Comparison of ENCODE assay signal across 2 cellular contexts in the genomic region with DNA sequence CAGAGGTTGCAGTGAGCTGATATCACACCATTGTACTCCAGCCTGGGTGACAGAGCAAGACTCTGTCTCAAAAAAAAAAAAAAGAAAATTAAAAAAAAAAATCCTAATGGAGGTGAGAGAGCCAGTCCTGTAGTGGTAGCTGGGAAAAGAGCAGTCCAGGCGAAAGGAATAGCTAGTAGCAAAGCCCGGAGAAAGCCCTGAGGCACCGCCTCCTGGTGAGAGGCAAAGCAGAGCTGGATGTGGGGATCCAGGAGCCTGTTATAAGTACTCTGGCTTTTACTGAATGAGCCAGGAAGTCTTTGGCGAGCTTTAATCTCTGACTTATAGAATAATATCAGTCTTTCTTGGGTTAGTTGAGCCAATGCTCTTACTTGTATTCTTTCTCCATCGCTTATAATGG.
TF ChIP-seq lines count a peak whose summit lies in the region.

No MANE protein-coding gene starts in this region.

TF ChIP-seq in GM23338, 12 proteins besides CTCF, POLR2A, EP300 and RAD21:
- TF ChIP-seq STAT1 (IDR thresholded peaks at IDR 0.05; ENCODE audit: unreplicated experiment) = no peak
- TF ChIP-seq, protein P1, sequence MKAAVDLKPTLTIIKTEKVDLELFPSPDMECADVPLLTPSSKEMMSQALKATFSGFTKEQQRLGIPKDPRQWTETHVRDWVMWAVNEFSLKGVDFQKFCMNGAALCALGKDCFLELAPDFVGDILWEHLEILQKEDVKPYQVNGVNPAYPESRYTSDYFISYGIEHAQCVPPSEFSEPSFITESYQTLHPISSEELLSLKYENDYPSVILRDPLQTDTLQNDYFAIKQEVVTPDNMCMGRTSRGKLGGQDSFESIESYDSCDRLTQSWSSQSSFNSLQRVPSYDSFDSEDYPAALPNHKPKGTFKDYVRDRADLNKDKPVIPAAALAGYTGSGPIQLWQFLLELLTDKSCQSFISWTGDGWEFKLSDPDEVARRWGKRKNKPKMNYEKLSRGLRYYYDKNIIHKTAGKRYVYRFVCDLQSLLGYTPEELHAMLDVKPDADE (IDR thresholded peaks at IDR 0.05) = no peak
- TF ChIP-seq, protein P2, sequence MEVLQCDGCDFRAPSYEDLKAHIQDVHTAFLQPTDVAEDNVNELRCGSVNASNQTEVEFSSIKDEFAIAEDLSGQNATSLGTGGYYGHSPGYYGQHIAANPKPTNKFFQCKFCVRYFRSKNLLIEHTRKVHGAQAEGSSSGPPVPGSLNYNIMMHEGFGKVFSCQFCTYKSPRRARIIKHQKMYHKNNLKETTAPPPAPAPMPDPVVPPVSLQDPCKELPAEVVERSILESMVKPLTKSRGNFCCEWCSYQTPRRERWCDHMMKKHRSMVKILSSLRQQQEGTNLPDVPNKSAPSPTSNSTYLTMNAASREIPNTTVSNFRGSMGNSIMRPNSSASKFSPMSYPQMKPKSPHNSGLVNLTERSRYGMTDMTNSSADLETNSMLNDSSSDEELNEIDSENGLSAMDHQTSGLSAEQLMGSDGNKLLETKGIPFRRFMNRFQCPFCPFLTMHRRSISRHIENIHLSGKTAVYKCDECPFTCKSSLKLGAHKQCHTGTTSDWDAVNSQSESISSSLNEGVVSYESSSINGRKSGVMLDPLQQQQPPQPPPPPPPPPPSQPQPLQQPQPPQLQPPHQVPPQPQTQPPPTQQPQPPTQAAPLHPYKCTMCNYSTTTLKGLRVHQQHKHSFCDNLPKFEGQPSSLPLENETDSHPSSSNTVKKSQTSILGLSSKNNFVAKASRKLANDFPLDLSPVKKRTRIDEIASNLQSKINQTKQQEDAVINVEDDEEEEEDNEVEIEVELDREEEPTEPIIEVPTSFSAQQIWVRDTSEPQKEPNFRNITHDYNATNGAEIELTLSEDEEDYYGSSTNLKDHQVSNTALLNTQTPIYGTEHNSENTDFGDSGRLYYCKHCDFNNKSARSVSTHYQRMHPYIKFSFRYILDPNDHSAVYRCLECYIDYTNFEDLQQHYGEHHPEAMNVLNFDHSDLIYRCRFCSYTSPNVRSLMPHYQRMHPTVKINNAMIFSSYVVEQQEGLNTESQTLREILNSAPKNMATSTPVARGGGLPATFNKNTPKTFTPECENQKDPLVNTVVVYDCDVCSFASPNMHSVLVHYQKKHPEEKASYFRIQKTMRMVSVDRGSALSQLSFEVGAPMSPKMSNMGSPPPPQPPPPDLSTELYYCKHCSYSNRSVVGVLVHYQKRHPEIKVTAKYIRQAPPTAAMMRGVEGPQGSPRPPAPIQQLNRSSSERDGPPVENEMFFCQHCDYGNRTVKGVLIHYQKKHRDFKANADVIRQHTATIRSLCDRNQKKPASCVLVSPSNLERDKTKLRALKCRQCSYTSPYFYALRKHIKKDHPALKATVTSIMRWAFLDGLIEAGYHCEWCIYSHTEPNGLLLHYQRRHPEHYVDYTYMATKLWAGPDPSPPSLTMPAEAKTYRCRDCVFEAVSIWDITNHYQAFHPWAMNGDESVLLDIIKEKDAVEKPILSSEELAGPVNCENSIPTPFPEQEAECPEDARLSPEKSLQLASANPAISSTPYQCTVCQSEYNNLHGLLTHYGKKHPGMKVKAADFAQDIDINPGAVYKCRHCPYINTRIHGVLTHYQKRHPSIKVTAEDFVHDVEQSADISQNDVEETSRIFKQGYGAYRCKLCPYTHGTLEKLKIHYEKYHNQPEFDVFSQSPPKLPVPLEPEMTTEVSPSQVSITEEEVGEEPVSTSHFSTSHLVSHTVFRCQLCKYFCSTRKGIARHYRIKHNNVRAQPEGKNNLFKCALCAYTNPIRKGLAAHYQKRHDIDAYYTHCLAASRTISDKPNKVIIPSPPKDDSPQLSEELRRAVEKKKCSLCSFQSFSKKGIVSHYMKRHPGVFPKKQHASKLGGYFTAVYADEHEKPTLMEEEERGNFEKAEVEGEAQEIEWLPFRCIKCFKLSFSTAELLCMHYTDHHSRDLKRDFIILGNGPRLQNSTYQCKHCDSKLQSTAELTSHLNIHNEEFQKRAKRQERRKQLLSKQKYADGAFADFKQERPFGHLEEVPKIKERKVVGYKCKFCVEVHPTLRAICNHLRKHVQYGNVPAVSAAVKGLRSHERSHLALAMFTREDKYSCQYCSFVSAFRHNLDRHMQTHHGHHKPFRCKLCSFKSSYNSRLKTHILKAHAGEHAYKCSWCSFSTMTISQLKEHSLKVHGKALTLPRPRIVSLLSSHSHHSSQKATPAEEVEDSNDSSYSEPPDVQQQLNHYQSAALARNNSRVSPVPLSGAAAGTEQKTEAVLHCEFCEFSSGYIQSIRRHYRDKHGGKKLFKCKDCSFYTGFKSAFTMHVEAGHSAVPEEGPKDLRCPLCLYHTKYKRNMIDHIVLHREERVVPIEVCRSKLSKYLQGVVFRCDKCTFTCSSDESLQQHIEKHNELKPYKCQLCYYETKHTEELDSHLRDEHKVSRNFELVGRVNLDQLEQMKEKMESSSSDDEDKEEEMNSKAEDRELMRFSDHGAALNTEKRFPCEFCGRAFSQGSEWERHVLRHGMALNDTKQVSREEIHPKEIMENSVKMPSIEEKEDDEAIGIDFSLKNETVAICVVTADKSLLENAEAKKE (CRISPR knock-in tag; IDR thresholded peaks at IDR 0.05) = no peak
TF ChIP-seq in GM23338: peak in this region for 0.

TF ChIP-seq in K562, 482 proteins besides CTCF, POLR2A, EP300 and RAD21:
- TF ChIP-seq KLF16 (IDR thresholded peaks at IDR 0.05) (no peak), CBX8 (IDR thresholded peaks at IDR 0.05; ENCODE audit: borderline replicate concordance, extremely low read depth, low read depth, low read length, poor library complexity, severe bottlenecking) (no peak), DNMT1 (IDR thresholded peaks at IDR 0.05) (no peak), SMARCA4 (IDR thresholded peaks at IDR 0.05) (no peak), RBM39 (optimal IDR thresholded peaks at IDR 0.05; ENCODE audit: low read depth, low read length) (no peak), ETS2 (tag; IDR thresholded peaks at IDR 0.05; ENCODE audit: borderline replicate concordance, poor library complexity, severe bottlenecking) (no peak)
- TF ChIP-seq, protein P3, sequence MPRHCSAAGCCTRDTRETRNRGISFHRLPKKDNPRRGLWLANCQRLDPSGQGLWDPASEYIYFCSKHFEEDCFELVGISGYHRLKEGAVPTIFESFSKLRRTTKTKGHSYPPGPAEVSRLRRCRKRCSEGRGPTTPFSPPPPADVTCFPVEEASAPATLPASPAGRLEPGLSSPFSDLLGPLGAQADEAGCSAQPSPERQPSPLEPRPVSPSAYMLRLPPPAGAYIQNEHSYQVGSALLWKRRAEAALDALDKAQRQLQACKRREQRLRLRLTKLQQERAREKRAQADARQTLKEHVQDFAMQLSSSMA (CRISPR knock-in tag; IDR thresholded peaks at IDR 0.05) = no peak
- TF ChIP-seq, protein P4, sequence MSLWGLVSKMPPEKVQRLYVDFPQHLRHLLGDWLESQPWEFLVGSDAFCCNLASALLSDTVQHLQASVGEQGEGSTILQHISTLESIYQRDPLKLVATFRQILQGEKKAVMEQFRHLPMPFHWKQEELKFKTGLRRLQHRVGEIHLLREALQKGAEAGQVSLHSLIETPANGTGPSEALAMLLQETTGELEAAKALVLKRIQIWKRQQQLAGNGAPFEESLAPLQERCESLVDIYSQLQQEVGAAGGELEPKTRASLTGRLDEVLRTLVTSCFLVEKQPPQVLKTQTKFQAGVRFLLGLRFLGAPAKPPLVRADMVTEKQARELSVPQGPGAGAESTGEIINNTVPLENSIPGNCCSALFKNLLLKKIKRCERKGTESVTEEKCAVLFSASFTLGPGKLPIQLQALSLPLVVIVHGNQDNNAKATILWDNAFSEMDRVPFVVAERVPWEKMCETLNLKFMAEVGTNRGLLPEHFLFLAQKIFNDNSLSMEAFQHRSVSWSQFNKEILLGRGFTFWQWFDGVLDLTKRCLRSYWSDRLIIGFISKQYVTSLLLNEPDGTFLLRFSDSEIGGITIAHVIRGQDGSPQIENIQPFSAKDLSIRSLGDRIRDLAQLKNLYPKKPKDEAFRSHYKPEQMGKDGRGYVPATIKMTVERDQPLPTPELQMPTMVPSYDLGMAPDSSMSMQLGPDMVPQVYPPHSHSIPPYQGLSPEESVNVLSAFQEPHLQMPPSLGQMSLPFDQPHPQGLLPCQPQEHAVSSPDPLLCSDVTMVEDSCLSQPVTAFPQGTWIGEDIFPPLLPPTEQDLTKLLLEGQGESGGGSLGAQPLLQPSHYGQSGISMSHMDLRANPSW (CRISPR knock-in tag; IDR thresholded peaks at IDR 0.05) = no peak
